Comparison of ENCODE assay signal across 8 cellular contexts in the genomic region with DNA sequence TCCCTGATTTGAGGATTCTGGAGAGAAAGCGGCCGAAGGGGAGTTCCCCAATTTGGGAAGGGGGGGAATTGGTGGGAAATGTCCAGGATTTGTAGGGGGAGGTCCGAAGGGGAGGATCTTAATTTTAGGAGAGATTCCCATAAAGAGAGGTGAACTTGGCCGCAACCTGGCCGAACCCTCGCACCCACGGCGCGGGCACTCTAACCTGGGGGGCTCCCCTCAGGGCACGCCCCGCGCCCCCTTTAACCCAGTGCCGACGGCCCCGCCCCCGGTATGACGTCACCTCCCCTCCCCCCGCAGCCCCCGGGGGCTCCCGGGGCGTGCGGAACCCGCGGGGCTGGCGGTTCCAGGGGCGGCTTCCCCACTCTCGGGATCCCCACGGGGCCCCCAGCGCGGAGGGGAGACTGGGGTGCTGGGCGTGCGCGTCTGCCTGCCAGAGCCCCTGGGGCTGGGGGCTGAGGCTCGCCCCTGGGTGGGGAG. TPM values are rescaled to one million over a fixed set of nuclear protein-coding genes. Genes with fewer than 3 reads are reported as not detected.
A peak's percentile ranks its signal among the peaks of the same experiment; 100 is the strongest.
DNase-seq lines count a peak whose midpoint lies in the region; ATAC-seq and TF ChIP-seq lines count a peak whose summit lies in the region.

No MANE protein-coding gene starts in this region.

- H3K27me3 Mint-ChIP-seq in natural killer cell treated with Interleukin-12 subunit alpha and Interleukin-12 subunit beta and Interleukin-15 and Interleukin-18, amount 100 ng/mL, for 72 hours = peaks cover 33 to 35% of the 10 kb centered on the region in 2 donors

- H3K4me1 ChIP-seq in BE2C = peaks cover 3% of the 10 kb centered on the region; the same call in 1 of the 2 replicates
- peaks cover 19% of the 10 kb centered on the region for H3K4me1 ChIP-seq in ectodermal cell (ENCODE audit: control insufficient read depth, insufficient read depth, low read length)

- peak overlapping the region; percentile 81 for H3K27ac ChIP-seq in ectodermal cell (ENCODE audit: insufficient read depth, low read depth, low read length, poor library complexity, severe bottlenecking)

- peak; percentile 21 for ATAC-seq in HG02885 (IDR thresholded peaks at IDR 0.05; ENCODE audit: poor library complexity, unreplicated experiment)
- no peak for ATAC-seq in natural killer cell treated with Interleukin-12 subunit alpha and Interleukin-12 subunit beta and Interleukin-15 and Interleukin-18, amount 100 ng/mL, for 72 hours
- no peak for ATAC-seq in GM21619 (IDR thresholded peaks at IDR 0.05; ENCODE audit: unreplicated experiment)
- no peak for ATAC-seq in GM18907 (IDR thresholded peaks at IDR 0.05; ENCODE audit: unreplicated experiment)
- no peak for ATAC-seq in GM21576 (IDR thresholded peaks at IDR 0.05; ENCODE audit: unreplicated experiment)

- peaks cover 3% of the 10 kb centered on the region for H3K9me3 Mint-ChIP-seq in natural killer cell treated with Interleukin-12 subunit alpha and Interleukin-12 subunit beta and Interleukin-15 and Interleukin-18, amount 100 ng/mL, for 72 hours

- TF ChIP-seq CTCF in BE2C (IDR thresholded peaks at IDR 0.05; ENCODE audit: low read depth, low read length) = no peak

- DNase-seq in BE2C (peak; percentile 32), MG63 (no peak)
- DNase-seq in natural killer cell treated with Interleukin-12 subunit alpha and Interleukin-12 subunit beta and Interleukin-15 and Interleukin-18, amount 100 ng/mL, for 72 hours (ENCODE audit: low spot score) = no peak

- no peaks in the 10 kb centered on the region for H3K36me3 Mint-ChIP-seq in natural killer cell treated with Interleukin-12 subunit alpha and Interleukin-12 subunit beta and Interleukin-15 and Interleukin-18, amount 100 ng/mL, for 72 hours

- peak overlapping the region in 1 of 2 donors; percentile 82 for H3K27ac Mint-ChIP-seq in natural killer cell treated with Interleukin-12 subunit alpha and Interleukin-12 subunit beta and Interleukin-15 and Interleukin-18, amount 100 ng/mL, for 72 hours

- H3K4me1 Mint-ChIP-seq in natural killer cell treated with Interleukin-12 subunit alpha and Interleukin-12 subunit beta and Interleukin-15 and Interleukin-18, amount 100 ng/mL, for 72 hours (ENCODE audit: low read depth in 2 of 2) = peaks cover 15 to 23% of the 10 kb centered on the region in 2 donors

- H3K27me3 ChIP-seq in BE2C (no peaks in the 10 kb centered on the region), ectodermal cell (ENCODE audit: control insufficient read depth, insufficient read depth, low read length, poor library complexity, severe bottlenecking) (peaks cover 14% of the 10 kb centered on the region), MG63 (peaks cover 47% of the 10 kb centered on the region)

- peaks cover 4% of the 10 kb centered on the region for H3K36me3 ChIP-seq in BE2C
- peaks cover 3% of the 10 kb centered on the region for H3K36me3 ChIP-seq in ectodermal cell (ENCODE audit: control insufficient read depth, insufficient read depth, low read length)
- H3K36me3 ChIP-seq in MG63 = no peaks in the 10 kb centered on the region

- H3K9me3 ChIP-seq in BE2C (peaks cover 9% of the 10 kb centered on the region), ectodermal cell (ENCODE audit: control insufficient read depth, low read length) (no peaks in the 10 kb centered on the region), MG63 (no peaks in the 10 kb centered on the region)

- peak overlapping the region; percentile 72 for H3K4me3 Mint-ChIP-seq in natural killer cell treated with Interleukin-12 subunit alpha and Interleukin-12 subunit beta and Interleukin-15 and Interleukin-18, amount 100 ng/mL, for 72 hours

- WGBS in ectodermal cell, 2 experiments = 1% methylated on average over 34 of the region's 34 CpGs

- peak overlapping the region; percentile 76 for H3K4me3 ChIP-seq in BE2C (ENCODE audit: low read depth, low read length)
- H3K4me3 ChIP-seq in ectodermal cell (ENCODE audit: insufficient read depth, low read depth, low read length) = peak overlapping the region; percentile 87
- H3K4me3 ChIP-seq in MG63 = no peak overlapping the region

RNA-seq across cellular contexts. Expression of gene PTPRS, which starts 1.1 kb away (rescaled TPM):
- polyA plus RNA-seq in BE2C (2012; ENCODE audit: insufficient read depth, insufficient read length, low read depth) = 59.9 TPM
- polyA plus RNA-seq in ectodermal cell (2013, experiment 1 of 4) = 246 TPM
- 277 TPM for polyA plus RNA-seq in ectodermal cell (2013, experiment 2 of 4)
- polyA plus RNA-seq in ectodermal cell (2013, experiment 3 of 4) = 179 TPM
- 204 TPM for polyA plus RNA-seq in ectodermal cell (2013, experiment 4 of 4)
- total RNA-seq in natural killer cell treated with Interleukin-12 subunit alpha and Interleukin-12 subunit beta and Interleukin-15 and Interleukin-18, amount 100 ng/mL, for 72 hours = under 1 TPM; 0.17 to 0.33 TPM
- 24.1 and 30.6 TPM in 2 replicates for total RNA-seq in MG63 (2014; rRNA removed; shearing (Covaris generic); ENCODE audit: low replicate concordance)

Comparison
In these comparisons a context has a peak if more than half of its experiments do, and no peak if none do; other contexts are left out.
1. RNA of gene PTPRS, which starts 1.1 kb away (total RNA-seq): 24.1 to 30.6 TPM in MG63; 0.17 to 0.33 TPM in natural killer cell treated with Interleukin-12 subunit alpha and Interleukin-12 subunit beta and Interleukin-15 and Interleukin-18, amount 100 ng/mL, for 72 hours; every median in the first group is over 10 times any median in the second.